ENCODE assay signal across 31 cellular contexts in the genomic region with DNA sequence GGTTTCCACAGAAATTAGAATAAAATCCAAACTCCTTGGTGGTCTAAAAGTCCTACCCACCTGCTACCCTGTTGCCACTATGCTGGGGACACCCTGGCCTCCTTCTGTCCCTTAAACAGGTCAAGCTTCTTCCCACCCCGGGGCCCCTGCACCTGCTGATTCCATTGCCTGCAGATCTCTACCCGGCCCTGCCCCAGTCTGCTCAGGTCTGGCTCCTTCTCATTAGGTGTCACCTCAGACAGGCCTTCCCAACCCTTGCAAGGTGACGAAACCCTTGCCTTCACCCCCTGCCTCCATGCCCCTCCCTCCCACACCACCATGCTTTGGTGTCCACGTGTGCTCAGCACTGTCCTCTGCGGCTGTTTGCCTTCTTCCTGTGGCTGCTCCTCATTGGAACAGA.
DNase-seq lines count a peak whose midpoint lies in the region; ATAC-seq and TF ChIP-seq lines count a peak whose summit lies in the region.
"Had no signal": no experiment of that assay in that cellular context is flagged by ENCODE, and none has a peak within 500 bp of the region (broad histone marks: within the 10 kb centered on the region; RNA-seq: fewer than 3 reads in every experiment).

No MANE protein-coding gene starts in this region.

- H4K91ac ChIP-seq in neuronal stem cell (ENCODE audit: low read depth, low read length, poor library complexity), result no peak overlapping the region

- peaks cover 0 to 1% (median 0%) of the 10 kb centered on the region in 9 donors for H3K9me3 Mint-ChIP-seq in naive thymus-derived CD8-positive, alpha-beta T cell
- H3K9me3 Mint-ChIP-seq: CD4-positive, alpha-beta T cell; CD4-positive, CD25-positive, alpha-beta regulatory T cell; CD8-positive, alpha-beta T cell had no signal

- H3K18ac ChIP-seq in neuronal stem cell (ENCODE audit: low read length), result no peak overlapping the region

- H3K4me1 ChIP-seq in neuronal stem cell (ENCODE audit: control insufficient read depth in 2 of 2, insufficient read depth in 1 of 2, low read depth in 1 of 2, low read length in 2 of 2), result peaks cover 0 to 11% of the 10 kb centered on the region in 2 donors
- H3K4me1 ChIP-seq: A549; BLaER1; BLaER1 treated with 17β-estradiol and CSF1 and Interleukin-3, amounts not matched to agents 10 nM and 100 nM; Caco-2 had no signal

- no peak overlapping the region for H3K4ac ChIP-seq in neuronal stem cell (ENCODE audit: low read length)

- peaks cover 0 to 8% (median 3%) of the 10 kb centered on the region in 5 donors for H3K27me3 Mint-ChIP-seq in naive thymus-derived CD8-positive, alpha-beta T cell
- H3K27me3 Mint-ChIP-seq: B cell; CD4-positive, alpha-beta memory T cell; CD4-positive, alpha-beta T cell; CD4-positive, CD25-positive, alpha-beta regulatory T cell had no signal

- H2BK5ac ChIP-seq in neuronal stem cell (ENCODE audit: low read length), result no peak overlapping the region

- no peak overlapping the region for H2AK5ac ChIP-seq in neuronal stem cell (ENCODE audit: low read depth, low read length)

- no peaks in the 10 kb centered on the region for H3K9me3 ChIP-seq in WERI-Rb-1 (ENCODE audit: severe bottlenecking)
- H3K9me3 ChIP-seq in neuronal stem cell (replicated peaks in 1 of 2; ENCODE audit: control insufficient read depth in 2 of 2, insufficient read depth in 1 of 2, low read depth in 1 of 2, low read length in 2 of 2), result no peaks in the 10 kb centered on the region
- H3K9me3 ChIP-seq: A549, BE2C, BLaER1, Caco-2 had no signal

- no peak for TF ChIP-seq CTCF in WERI-Rb-1 (IDR thresholded peaks at IDR 0.05; ENCODE audit: low read depth, low read length)

- WGBS in neuronal stem cell (ENCODE audit: extremely low coverage in 2 of 2, insufficient read length in 2 of 2, insufficient replicate concordance in 1 of 2), 2 donors, result no CpG with 5 or more reads among the region's 5 CpGs

- no peak overlapping the region for H2AFZ ChIP-seq in neuronal stem cell (ENCODE audit: low read length)

- no peaks in the 10 kb centered on the region for H3K4me1 Mint-ChIP-seq in naive thymus-derived CD8-positive, alpha-beta T cell
- H3K4me1 Mint-ChIP-seq: B cell; CD14-positive monocyte; CD4-positive, alpha-beta memory T cell; CD4-positive, CD25-positive, alpha-beta regulatory T cell; CD8-positive, alpha-beta memory T cell had no signal

- H2BK12ac ChIP-seq in neuronal stem cell (ENCODE audit: low read length), result no peak overlapping the region

- H3K27me3 ChIP-seq in WERI-Rb-1 (ENCODE audit: insufficient read depth, low read depth, severe bottlenecking) (no peaks in the 10 kb centered on the region), neuronal stem cell (ENCODE audit: control insufficient read depth in 3 of 3, insufficient read depth in 3 of 3, low read depth in 1 of 3, low read length in 3 of 3) (no peaks in the 10 kb centered on the region)
- H3K27me3 ChIP-seq: BE2C; BLaER1; BLaER1 treated with 17β-estradiol and CSF1 and Interleukin-3, amounts not matched to agents 10 nM and 100 nM had no signal

- H3K23ac ChIP-seq in neuronal stem cell (ENCODE audit: low read depth, low read length, poor library complexity), result peak overlapping the region; percentile 14

- peak overlapping the region; percentile 58 for H3K14ac ChIP-seq in neuronal stem cell (ENCODE audit: low read length)

- H3K9ac ChIP-seq in neuronal stem cell (ENCODE audit: low read depth, low read length, poor library complexity), result no peak overlapping the region
- H3K9ac ChIP-seq: BLaER1; BLaER1 treated with 17β-estradiol and CSF1 and Interleukin-3, amounts not matched to agents 10 nM and 100 nM had no signal

- no peaks in the 10 kb centered on the region for H3K79me1 ChIP-seq in neuronal stem cell (ENCODE audit: low read depth, low read length)

- POLR2A ChIA-PET in naive thymus-derived CD8-positive, alpha-beta T cell (lab: Charles Lee), result no interaction called here

- H2BK15ac ChIP-seq in neuronal stem cell (ENCODE audit: low read length), result no peak overlapping the region

- no peak overlapping the region for H3K4me3 Mint-ChIP-seq in naive thymus-derived CD8-positive, alpha-beta T cell
- H3K4me3 Mint-ChIP-seq: B cell; CD14-positive monocyte; CD4-positive, alpha-beta memory T cell; CD4-positive, alpha-beta T cell; CD4-positive, CD25-positive, alpha-beta regulatory T cell; CD8-positive, alpha-beta memory T cell; CD8-positive, alpha-beta T cell had no signal

- DNase-seq in WERI-Rb-1 (no peak), mesenteric fat pad (ENCODE audit: low spot score) (peak; percentile 59), neuronal stem cell (ENCODE audit: low spot score) (no peak), NCI-H1092 treated with DMSO at 0.1 percent for 48 hours (lab: John Stamatoyannopoulos, UW) (no peak)
- DNase-seq in naive thymus-derived CD8-positive, alpha-beta T cell, result no peak
- DNase-seq: 8988T; ACHN; AML-193; BE2C; C1 segment of cervical spinal cord; Caco-2; Calu3; CD4-positive, alpha-beta memory T cell; CD4-positive, alpha-beta T cell; CD4-positive, CD25-positive, alpha-beta regulatory T cell; CD8-positive, alpha-beta memory T cell; CD8-positive, alpha-beta T cell; COR-L47; DMS 273 treated with DMSO at 0.1 percent for 48 hours; DMS153; DMS53; DND-41; EL had no signal

- no peak overlapping the region for H4K8ac ChIP-seq in neuronal stem cell (ENCODE audit: low read depth, low read length)

- H3K36me3 ChIP-seq in WERI-Rb-1 (no peaks in the 10 kb centered on the region; the same call in 1 of the 2 replicates), neuronal stem cell (replicated peaks in 1 of 2; ENCODE audit: control insufficient read depth in 2 of 2, insufficient read depth in 2 of 2, low read length in 2 of 2) (no peaks in the 10 kb centered on the region)
- H3K36me3 ChIP-seq: BLaER1; BLaER1 treated with 17β-estradiol and CSF1 and Interleukin-3, amounts not matched to agents 10 nM and 100 nM had no signal

- no peak overlapping the region for H2BK120ac ChIP-seq in neuronal stem cell (ENCODE audit: low read depth, low read length)

- H3K4me3 ChIP-seq in WERI-Rb-1 (ENCODE audit: low read depth, low read length) (no peak overlapping the region), neuronal stem cell (ENCODE audit: low read length in 2 of 2) (no peak overlapping the region)
- H3K4me3 ChIP-seq: A549; BLaER1; BLaER1 treated with 17β-estradiol and CSF1 and Interleukin-3, amounts not matched to agents 10 nM and 100 nM had no signal

- H3K27ac Mint-ChIP-seq in naive thymus-derived CD8-positive, alpha-beta T cell, result no peak overlapping the region
- H3K27ac Mint-ChIP-seq: B cell; CD14-positive monocyte; CD4-positive, alpha-beta memory T cell; CD4-positive, alpha-beta T cell; CD4-positive, CD25-positive, alpha-beta regulatory T cell; CD8-positive, alpha-beta memory T cell; CD8-positive, alpha-beta T cell had no signal

- ATAC-seq in GM18870 (IDR thresholded peaks at IDR 0.05; ENCODE audit: unreplicated experiment), result no peak
- no peak for ATAC-seq in naive thymus-derived CD8-positive, alpha-beta T cell
- ATAC-seq: A549; CD8-positive, alpha-beta T cell had no signal

- H3K36me3 Mint-ChIP-seq in naive thymus-derived CD8-positive, alpha-beta T cell, result no peaks in the 10 kb centered on the region
- H3K36me3 Mint-ChIP-seq: CD14-positive monocyte; CD4-positive, alpha-beta memory T cell; CD4-positive, CD25-positive, alpha-beta regulatory T cell; CD8-positive, alpha-beta memory T cell; CD8-positive, alpha-beta T cell had no signal

- peak overlapping the region; percentile 28 for H3K27ac ChIP-seq in WERI-Rb-1
- no peak overlapping the region for H3K27ac ChIP-seq in neuronal stem cell (replicated peaks; ENCODE audit: low read length)
- H3K27ac ChIP-seq: 22Rv1; A549; BLaER1; BLaER1 treated with 17β-estradiol and CSF1 and Interleukin-3, amounts not matched to agents 10 nM and 100 nM; C4-2B had no signal

- H3K4me2 ChIP-seq in neuronal stem cell (ENCODE audit: insufficient read depth, low read length, poor library complexity, severe bottlenecking), result no peak overlapping the region
- H3K4me2 ChIP-seq: A549; BLaER1; BLaER1 treated with 17β-estradiol and CSF1 and Interleukin-3, amounts not matched to agents 10 nM and 100 nM had no signal
